In the genomic region with DNA sequence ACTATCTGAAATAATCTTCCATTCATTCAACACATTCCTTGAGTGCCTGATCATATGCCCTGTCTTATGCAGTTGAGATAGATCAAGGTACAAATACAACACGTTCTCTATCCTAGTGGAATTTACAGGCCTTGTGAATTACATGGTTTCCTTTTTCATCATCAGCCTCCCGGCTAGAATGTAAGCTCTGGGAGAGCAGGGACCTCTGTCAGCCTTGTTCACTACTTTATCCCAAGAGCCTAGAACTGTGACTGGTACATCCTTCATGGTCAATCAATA, we compare ENCODE assay signal across 14 cellular contexts. TPM values are rescaled to one million over a fixed set of nuclear protein-coding genes. Genes with fewer than 3 reads are reported as not detected.
DNase-seq lines count a peak whose midpoint lies in the region; ATAC-seq, FAIRE-seq and TF ChIP-seq lines count a peak whose summit lies in the region.
"Had no signal": no experiment of that assay in that cellular context is flagged by ENCODE, and none has a peak within 500 bp of the region (broad histone marks: within the 10 kb centered on the region; RNA-seq: fewer than 3 reads in every experiment).

No MANE protein-coding gene starts in this region.

- no peaks in the 10 kb centered on the region for H3K27me3 Mint-ChIP-seq in MCF 10A (ENCODE audit: insufficient read depth, unreplicated experiment)
- no peaks in the 10 kb centered on the region for H3K27me3 Mint-ChIP-seq in activated CD4-positive, alpha-beta memory T cell treated with anti-CD3 and anti-CD28 coated beads, Interleukin-2, amount 10 ng/mL, durations not matched to agents 7 days and 5 days
- H3K27me3 Mint-ChIP-seq in type B pancreatic cell = no peaks in the 10 kb centered on the region
- H3K27me3 Mint-ChIP-seq: IgD-negative memory B cell had no signal

- no peaks in the 10 kb centered on the region for H3K27me3 ChIP-seq in breast epithelium

- POLR2A ChIA-PET in MCF 10A (lab: Yijun Ruan, JAX) = interaction anchor here (0.6 to 1.9 kb wide), 5 partner anchors 9 to 1093 kb away, joined by 3 to 10 read pairs (median 3); partner anchors contain the start of gene SLC25A15
- POLR2A ChIA-PET in activated CD4-positive, alpha-beta memory T cell treated with anti-CD3 and anti-CD28 coated beads, Interleukin-2, amount 10 ng/mL, durations not matched to agents 7 days and 5 days (lab: Charles Lee) = interaction anchor here (0.8 to 2.9 kb wide), 6 partner anchors 11 to 143 kb away, joined by 3 to 26 read pairs (median 8); partner anchors contain the start of gene SLC25A15

- no peak for DNase-seq in MCF 10A (ENCODE audit: unreplicated experiment)
- DNase-seq in breast epithelium (ENCODE audit: low spot score in 2 of 2) = no peak
- DNase-seq in activated CD4-positive, alpha-beta memory T cell treated with anti-CD3 and anti-CD28 coated beads, Interleukin-2, amount 10 ng/mL, durations not matched to agents 7 days and 5 days = no peak
- DNase-seq in foreskin melanocyte = peak; percentile 18
- no peak for DNase-seq in type B pancreatic cell (ENCODE audit: extremely low spot score, unreplicated experiment)
- no peak for DNase-seq in NOMO-1 (lab: John Stamatoyannopoulos, UW; ENCODE audit: unreplicated experiment in 2 of 2)
- no peak for DNase-seq in HTR-8/SVneo (ENCODE audit: insufficient read length, low spot score)
- DNase-seq: activated gamma-delta T cell treated with Interleukin-2 at 50 U/mL for 16 hours; stimulated activated CD4-positive, alpha-beta T cell treated with anti-CD3 and anti-CD28 coated beads, Interleukin-4, amount 100 ng/mL, for 1 hour; stimulated activated naive CD8-positive, alpha-beta T cell treated with anti-CD3 and anti-CD28 coated beads, Interleukin-15, Interleukin-2, amounts not matched to agents 100 U/mL and 50 U/mL, for 24 hours had no signal

- H3K27ac ChIP-seq in breast epithelium = no peak overlapping the region
- H3K27ac ChIP-seq: coronary artery, SK-N-MC had no signal

- TF ChIP-seq CTCF in MCF 10A (IDR thresholded peaks at IDR 0.05; ENCODE audit: unreplicated experiment) = no peak
- TF ChIP-seq CTCF in breast epithelium (IDR thresholded peaks at IDR 0.05) = no peak
- TF ChIP-seq CTCF in type B pancreatic cell (conservative IDR thresholded peaks at IDR 0.05) = no peak

- H3K4me1 Mint-ChIP-seq in MCF 10A (ENCODE audit: insufficient read depth, unreplicated experiment) = peaks cover 21% of the 10 kb centered on the region
- H3K4me1 Mint-ChIP-seq in activated CD4-positive, alpha-beta memory T cell treated with anti-CD3 and anti-CD28 coated beads, Interleukin-2, amount 10 ng/mL, durations not matched to agents 7 days and 5 days = peaks cover 33% of the 10 kb centered on the region
- H3K4me1 Mint-ChIP-seq in type B pancreatic cell (ENCODE audit: unreplicated experiment) = peaks cover 9% of the 10 kb centered on the region

- CTCF ChIA-PET in MCF 10A (lab: Yijun Ruan, JAX) = interaction anchor here (0.6 to 6.2 kb wide), 30 partner anchors 11 to 1118 kb away, joined by 3 to 42 read pairs (median 4); partner anchors contain the start of gene SLC25A15
- CTCF ChIA-PET in activated CD4-positive, alpha-beta memory T cell treated with anti-CD3 and anti-CD28 coated beads, Interleukin-2, amount 10 ng/mL, durations not matched to agents 7 days and 5 days (lab: Charles Lee) = interaction anchor here (0.7 to 2.7 kb wide), 33 partner anchors 8 to 1095 kb away, joined by 3 to 29 read pairs (median 5); partner anchors contain the start of genes FOXO1, SLC25A15 and WBP4

- no TSS peak for BruUV-seq in MCF 10A (replicated peaks; lab: Mats Ljungman, UMichigan)

- TF ChIP-seq POLR2A in breast epithelium (IDR thresholded peaks at IDR 0.05) = no peak

- intact Hi-C loops in MCF 10A (cut with micrococcal nuclease) = loop anchor here (1.0 to 5.0 kb wide), 6 partner anchors 214 to 1166 kb away; no protein-coding TSS in a partner anchor
- intact Hi-C loops in breast epithelium (cut with DNase I; ENCODE audit: low total_unique reads) = no loop called here

- H3K4me3 Mint-ChIP-seq in MCF 10A (ENCODE audit: unreplicated experiment) (peak overlapping the region; percentile 34), type B pancreatic cell (peak overlapping the region; percentile 26)
- H3K4me3 Mint-ChIP-seq in activated CD4-positive, alpha-beta memory T cell treated with anti-CD3 and anti-CD28 coated beads, Interleukin-2, amount 10 ng/mL, durations not matched to agents 7 days and 5 days = no peak overlapping the region

- H3K27ac Mint-ChIP-seq in MCF 10A (ENCODE audit: low read depth, unreplicated experiment) (no peak overlapping the region), type B pancreatic cell (no peak overlapping the region)
- H3K27ac Mint-ChIP-seq in activated CD4-positive, alpha-beta memory T cell treated with anti-CD3 and anti-CD28 coated beads, Interleukin-2, amount 10 ng/mL, durations not matched to agents 7 days and 5 days = peak overlapping the region; percentile 99

- H3K36me3 Mint-ChIP-seq in MCF 10A (ENCODE audit: insufficient read depth, unreplicated experiment) (no peaks in the 10 kb centered on the region), type B pancreatic cell (no peaks in the 10 kb centered on the region)
- H3K36me3 Mint-ChIP-seq in activated CD4-positive, alpha-beta memory T cell treated with anti-CD3 and anti-CD28 coated beads, Interleukin-2, amount 10 ng/mL, durations not matched to agents 7 days and 5 days (ENCODE audit: low read depth) = no peaks in the 10 kb centered on the region
- H3K36me3 Mint-ChIP-seq: IgD-negative memory B cell had no signal

- H3K4me1 ChIP-seq in breast epithelium = no peaks in the 10 kb centered on the region

- H3K4me3 ChIP-seq in breast epithelium = no peak overlapping the region
- H3K4me3 ChIP-seq: SK-N-MC had no signal

- H3K36me3 ChIP-seq in breast epithelium = no peaks in the 10 kb centered on the region

- ATAC-seq in GM19452 (IDR thresholded peaks at IDR 0.05; ENCODE audit: unreplicated experiment) = no peak

- H3K9me3 ChIP-seq in breast epithelium = no peaks in the 10 kb centered on the region

- no peak for FAIRE-seq in HTR-8/SVneo (lab: Jason Lieb, UNC)

- no peaks in the 10 kb centered on the region for H3K9me3 Mint-ChIP-seq in MCF 10A (ENCODE audit: unreplicated experiment)
- no peaks in the 10 kb centered on the region for H3K9me3 Mint-ChIP-seq in activated CD4-positive, alpha-beta memory T cell treated with anti-CD3 and anti-CD28 coated beads, Interleukin-2, amount 10 ng/mL, durations not matched to agents 7 days and 5 days
- H3K9me3 Mint-ChIP-seq in type B pancreatic cell = no peaks in the 10 kb centered on the region
- H3K9me3 Mint-ChIP-seq: IgD-negative memory B cell had no signal

RNA-seq across cellular contexts. Expression of gene MRPS31, which starts 6.9 kb away (rescaled TPM):
- total RNA-seq in MCF 10A (2022) (19.2 and 19.4 TPM in 2 replicates), breast epithelium (10 to 100 TPM; 15.8 to 29.7 (median 23.3) TPM), type B pancreatic cell (ENCODE audit: low replicate concordance) (26.7 and 33.6 TPM in 2 replicates)
- total RNA-seq in activated CD4-positive, alpha-beta memory T cell treated with anti-CD3 and anti-CD28 coated beads, Interleukin-2, amount 10 ng/mL, durations not matched to agents 7 days and 5 days = 10 to 100 TPM; 31.5 to 34.0 TPM

RNA-seq across cellular contexts. Expression of gene SLC25A15, which starts 11.5 kb away (rescaled TPM):
- total RNA-seq in MCF 10A (2022) (14.3 and 15.5 TPM in 2 replicates), breast epithelium (10 to 100 TPM in 1 of 3 donors, 1 to 10 TPM in 2; 6.9 to 13.4 (median 7.5) TPM), type B pancreatic cell (ENCODE audit: low replicate concordance) (12.2 and 18.6 TPM in 2 replicates)
- total RNA-seq in activated CD4-positive, alpha-beta memory T cell treated with anti-CD3 and anti-CD28 coated beads, Interleukin-2, amount 10 ng/mL, durations not matched to agents 7 days and 5 days = 1 to 10 TPM; 8.2 to 9.8 TPM
